In genomic region chr16:74695450-74696422, GRCh38 we compare ENCODE assay signal across 1 cellular context.
TF ChIP-seq lines count a peak whose summit lies in the region.

No MANE protein-coding gene starts in this region.

TF ChIP-seq in HepG2, 621 proteins besides CTCF, POLR2A, EP300 and RAD21 (continued from another document and continues in another):
- TF ChIP-seq ATF6 (CRISPR knock-in tag; conservative IDR thresholded peaks at IDR 0.05) (no peak), ZNF451 (CRISPR knock-in tag; IDR thresholded peaks at IDR 0.05) (0 out of 2 replicates have a peak, but pooled peaks have one; percentile 59), GPBP1L1 (CRISPR knock-in tag; IDR thresholded peaks at IDR 0.05) (no peak), ZNF275 (CRISPR knock-in tag; IDR thresholded peaks at IDR 0.05; ENCODE audit: borderline replicate concordance) (no peak), DZIP1 (CRISPR knock-in tag; IDR thresholded peaks at IDR 0.05) (no peak), ZNF318 (CRISPR knock-in tag; IDR thresholded peaks at IDR 0.05) (peak; percentile 90; the same call in 1 of the 2 replicates), JUND (CRISPR knock-in tag; IDR thresholded peaks at IDR 0.05) (no peak), RAD51 (IDR thresholded peaks at IDR 0.05; ENCODE audit: borderline replicate concordance) (peak; percentile 96), ZSCAN20 (CRISPR knock-in tag; IDR thresholded peaks at IDR 0.05; ENCODE audit: borderline replicate concordance) (no peak), MZF1 (CRISPR knock-in tag; IDR thresholded peaks at IDR 0.05; ENCODE audit: borderline replicate concordance) (no peak), ZBTB34 (CRISPR knock-in tag; IDR thresholded peaks at IDR 0.05) (no peak), ZNF510 (CRISPR knock-in tag; IDR thresholded peaks at IDR 0.05; ENCODE audit: low read depth) (no peak), ZFAT (CRISPR knock-in tag; conservative IDR thresholded peaks at IDR 0.05) (no peak), TFDP2 (CRISPR knock-in tag; IDR thresholded peaks at IDR 0.05) (peak; percentile 83), ZNF609 (CRISPR knock-in tag; IDR thresholded peaks at IDR 0.05; ENCODE audit: borderline replicate concordance) (no peak), ZNF616 (CRISPR knock-in tag; IDR thresholded peaks at IDR 0.05; ENCODE audit: low read depth) (no peak), SIX1 (CRISPR knock-in tag; IDR thresholded peaks at IDR 0.05; ENCODE audit: borderline replicate concordance) (no peak; the same call in 1 of the 2 replicates), BRD4 (CRISPR knock-in tag; IDR thresholded peaks at IDR 0.05) (no peak), NKX3-1 (CRISPR knock-in tag; IDR thresholded peaks at IDR 0.05) (no peak), CEBPB (IDR thresholded peaks at IDR 0.05; ENCODE audit: borderline replicate concordance, low read depth, low read length) (peak; percentile 96), TP53 (CRISPR knock-in tag; conservative IDR thresholded peaks at IDR 0.05) (no peak), ZNF703 (CRISPR knock-in tag; IDR thresholded peaks at IDR 0.05; ENCODE audit: borderline replicate concordance) (no peak), ZNF12 (CRISPR knock-in tag; IDR thresholded peaks at IDR 0.05) (0 out of 2 replicates have a peak, but pooled peaks have one; percentile 41), ZNF207 (IDR thresholded peaks at IDR 0.05; ENCODE audit: borderline replicate concordance) (no peak), HINFP (CRISPR knock-in tag; IDR thresholded peaks at IDR 0.05; ENCODE audit: low read depth) (0 out of 2 replicates have a peak, but pooled peaks have one; percentile 32), KLF9 (CRISPR knock-in tag; IDR thresholded peaks at IDR 0.05; ENCODE audit: low read depth) (no peak), SRSF9 (IDR thresholded peaks at IDR 0.05; ENCODE audit: borderline replicate concordance, insufficient read depth, low read depth, low read length, poor library complexity, severe bottlenecking) (no peak), FOXA1 (IDR thresholded peaks at IDR 0.05) (no peak), FOXA1 (CRISPR knock-in tag; IDR thresholded peaks at IDR 0.05) (no peak), NFRKB (IDR thresholded peaks at IDR 0.05) (no peak)
